In genomic region chr13:44576396-44577235, GRCh38 we compare ENCODE assay signal across 8 cellular contexts. TPM values are rescaled to one million over a fixed set of nuclear protein-coding genes. Genes with fewer than 3 reads are reported as not detected.
DNase-seq lines count a peak whose midpoint lies in the region; ATAC-seq and TF ChIP-seq lines count a peak whose summit lies in the region.

No MANE protein-coding gene starts in this region.

- H3K4me1 ChIP-seq in hepatocyte (ENCODE audit: insufficient read depth) (peaks cover 33% of the 10 kb centered on the region), skeletal muscle tissue (ENCODE audit: control insufficient read depth in 3 of 3, insufficient read depth in 3 of 3, low read length in 3 of 3) (peaks cover 28 to 38% (median 38%) of the 10 kb centered on the region in 3 donors)

- peaks cover 46% of the 10 kb centered on the region for H3K4me1 Mint-ChIP-seq in activated naive CD8-positive, alpha-beta T cell treated with anti-CD3 and anti-CD28 coated beads, Interleukin-2, amount 50 U/mL, for 24 hours

- ATAC-seq in GM18498 (IDR thresholded peaks at IDR 0.05; ENCODE audit: unreplicated experiment) (peak; percentile 30), HG02588 (IDR thresholded peaks at IDR 0.05; ENCODE audit: unreplicated experiment) (peak; percentile 17)
- peak; percentile 2 for ATAC-seq in activated naive CD8-positive, alpha-beta T cell treated with anti-CD3 and anti-CD28 coated beads, Interleukin-2, amount 50 U/mL, for 24 hours

- H3K9me3 Mint-ChIP-seq in activated naive CD8-positive, alpha-beta T cell treated with anti-CD3 and anti-CD28 coated beads, Interleukin-2, amount 50 U/mL, for 24 hours: no peaks in the 10 kb centered on the region

- H3K27me3 Mint-ChIP-seq in activated naive CD8-positive, alpha-beta T cell treated with anti-CD3 and anti-CD28 coated beads, Interleukin-2, amount 50 U/mL, for 24 hours: peaks cover 3% of the 10 kb centered on the region

- no peaks in the 10 kb centered on the region for H3K36me3 Mint-ChIP-seq in activated naive CD8-positive, alpha-beta T cell treated with anti-CD3 and anti-CD28 coated beads, Interleukin-2, amount 50 U/mL, for 24 hours (ENCODE audit: low read depth)

- H3K4me3 ChIP-seq in hepatocyte (peak overlapping the region; percentile 35), skeletal muscle tissue (ENCODE audit: low read length in 3 of 3) (peak overlapping the region; percentile 77 to 84 (median 83))

- no peaks in the 10 kb centered on the region for H3K27me3 ChIP-seq in hepatocyte
- no peaks in the 10 kb centered on the region for H3K27me3 ChIP-seq in skeletal muscle tissue (ENCODE audit: control insufficient read depth in 3 of 3, insufficient read depth in 3 of 3, low read length in 3 of 3)

- WGBS in hepatocyte (ENCODE audit: low lambda C conversion rate, missing lambda C conversion rate): 2% methylated on average over 31 of the region's 109 CpGs

- peak overlapping the region; percentile 97 for H3K27ac ChIP-seq in hepatocyte
- H3K27ac ChIP-seq in skeletal muscle tissue (ENCODE audit: low read depth, low read length): peak overlapping the region; percentile 97

- peak; percentile 20 for DNase-seq in RKO (ENCODE audit: low spot score)
- DNase-seq in activated naive CD8-positive, alpha-beta T cell treated with anti-CD3 and anti-CD28 coated beads, Interleukin-2, amount 50 U/mL, for 24 hours: peak; percentile 39
- DNase-seq in hepatocyte (ENCODE audit: low spot score): peak; percentile 57
- no peak for DNase-seq in hippocampal formation (lab: John Stamatoyannopoulos, UW)
- DNase-seq in NCI-H1048 (lab: John Stamatoyannopoulos, UW): no peak

- peaks cover 35% of the 10 kb centered on the region for H4K20me1 ChIP-seq in hepatocyte (ENCODE audit: insufficient read depth, poor library complexity, severe bottlenecking)

- H3K27ac Mint-ChIP-seq in activated naive CD8-positive, alpha-beta T cell treated with anti-CD3 and anti-CD28 coated beads, Interleukin-2, amount 50 U/mL, for 24 hours: peak overlapping the region; percentile 64

- H3K9me3 ChIP-seq in hepatocyte (ENCODE audit: low read depth) (no peaks in the 10 kb centered on the region), skeletal muscle tissue (ENCODE audit: control insufficient read depth in 3 of 3, low read length in 3 of 3) (no peaks in the 10 kb centered on the region)

- TF ChIP-seq CTCF in hepatocyte (IDR thresholded peaks at IDR 0.05; ENCODE audit: poor library complexity): no peak

- H3K4me2 ChIP-seq in hepatocyte: peak overlapping the region; percentile 87

- peaks cover 52% of the 10 kb centered on the region for H3K79me2 ChIP-seq in hepatocyte

- no peaks in the 10 kb centered on the region for H3K9me2 ChIP-seq in hepatocyte (replicated peaks; ENCODE audit: insufficient read depth)

- H2AFZ ChIP-seq in hepatocyte: peak overlapping the region; percentile 77

- H3K36me3 ChIP-seq in hepatocyte (replicated peaks; ENCODE audit: insufficient read depth, low read depth) (no peaks in the 10 kb centered on the region), skeletal muscle tissue (ENCODE audit: control insufficient read depth in 3 of 3, insufficient read depth in 3 of 3, low read length in 3 of 3) (peaks cover 0 to 5% (median 4%) of the 10 kb centered on the region in 3 donors)

- peak overlapping the region; percentile 87 to 97 (median 89) for H3K9ac ChIP-seq in skeletal muscle tissue (ENCODE audit: low read depth in 1 of 3, low read length in 3 of 3)

- peak overlapping the region; percentile 86 for H3K4me3 Mint-ChIP-seq in activated naive CD8-positive, alpha-beta T cell treated with anti-CD3 and anti-CD28 coated beads, Interleukin-2, amount 50 U/mL, for 24 hours

RNA-seq across cellular contexts. Expression of gene TSC22D1, which starts 0.5 kb away (rescaled TPM):
- total RNA-seq in hepatocyte (164 and 173 TPM in 2 replicates), skeletal muscle tissue (69.4 TPM)
- polyA plus RNA-seq in hepatocyte: 172 and 195 TPM in 2 replicates

Comparison
In these comparisons a context has a peak if more than half of its experiments do, and no peak if none do; other contexts are left out.
1. DNase-seq: peak in RKO (single experiment), activated naive CD8-positive, alpha-beta T cell treated with anti-CD3 and anti-CD28 coated beads, Interleukin-2, amount 50 U/mL, for 24 hours (single experiment) and hepatocyte (single experiment); none in hippocampal formation (0 of 2) and NCI-H1048 (single experiment).
2. Peak in every context shown above with its lines, with median percentiles within 50 percentile points of each other: ATAC-seq.